8 cellular contexts compared by ENCODE assay signal in the genomic region with DNA sequence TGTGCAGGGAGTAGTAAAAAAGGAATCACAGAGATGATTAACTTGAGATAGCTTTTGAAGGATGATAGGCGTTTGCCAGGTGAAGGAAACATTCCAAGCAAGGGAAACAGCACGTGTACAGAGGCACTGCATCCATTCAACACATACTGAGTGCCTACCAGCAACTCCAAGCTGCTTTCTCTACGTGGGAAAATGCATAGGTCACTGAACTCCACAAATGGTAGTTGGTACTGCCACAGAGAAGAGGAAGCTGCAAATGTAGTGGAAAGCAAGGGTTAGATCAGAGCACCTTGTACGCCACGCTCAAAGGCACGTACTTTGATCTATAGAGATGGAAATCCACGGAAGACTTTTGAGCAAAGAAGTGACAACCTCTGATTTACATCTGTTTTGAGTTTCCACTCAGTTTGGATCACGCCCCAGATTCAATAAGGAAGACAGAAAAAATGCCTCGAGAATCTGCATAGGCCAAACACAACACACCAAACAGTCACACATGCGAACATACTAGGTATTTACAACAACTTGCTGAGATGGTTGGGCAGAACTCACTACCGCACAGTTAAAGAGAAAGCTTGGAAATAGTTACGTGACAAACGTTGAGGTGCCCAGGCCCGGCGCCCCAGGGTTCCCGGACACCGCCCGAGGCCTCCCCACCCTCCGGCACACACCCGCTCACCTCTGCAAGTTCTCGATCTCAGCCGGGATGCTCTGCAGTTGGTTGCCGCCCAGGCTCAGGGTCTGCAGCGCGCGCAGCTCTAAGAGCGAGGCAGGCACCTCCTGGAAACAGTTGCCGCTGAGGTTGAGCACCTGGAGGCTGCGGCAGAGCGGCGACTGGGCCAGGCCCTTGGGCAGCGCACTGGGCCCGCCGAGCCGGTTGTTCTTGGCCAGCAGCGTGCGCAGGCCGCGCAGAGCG. TPM values are rescaled to one million over a fixed set of nuclear protein-coding genes. Genes with fewer than 3 reads are reported as not detected.
DNase-seq lines count a peak whose midpoint lies in the region; ATAC-seq and TF ChIP-seq lines count a peak whose summit lies in the region.

No MANE protein-coding gene starts in this region.

- H3K27ac ChIP-seq in ascending aorta, result peak overlapping the region; percentile 92 to 94

- no peak for TF ChIP-seq CTCF in GM10266 (IDR thresholded peaks at IDR 0.05; ENCODE audit: control insufficient read depth, insufficient read depth, low read depth, missing control alignments)
- no peak for TF ChIP-seq CTCF in ascending aorta (IDR thresholded peaks at IDR 0.05)

- DNase-seq in GM10266 (ENCODE audit: extremely low spot score) (peak; percentile 21), ascending aorta (ENCODE audit: low spot score in 2 of 2) (peak in 1 of 2 donors; percentile 69), COLO668 (lab: John Stamatoyannopoulos, UW; ENCODE audit: unreplicated experiment) (no peak)
- DNase-seq in Jurkat, Clone E6-1 (ENCODE audit: low read depth, low spot score), result peak; percentile 43
- DNase-seq in stimulated activated CD4-positive, alpha-beta T cell treated with anti-CD3 and anti-CD28 coated beads, Interleukin-1b, Interleukin-23, amount 100 ng/mL, for 48 hours, result peak; percentile 62

- peak overlapping the region; percentile 82 for H3K4me3 ChIP-seq in Jurkat, Clone E6-1 (ENCODE audit: low read length)
- H3K4me3 ChIP-seq in ascending aorta (peak overlapping the region; percentile 89 to 96), iPS-18c (ENCODE audit: insufficient read depth, low read depth, low read length) (peak overlapping the region; percentile 76)

- H3K4me1 ChIP-seq in ascending aorta, result peaks cover 0 to 14% of the 10 kb centered on the region in 2 donors

- intact Hi-C loops in ascending aorta (cut with DNase I), result loop anchor here (2.0 to 10.0 kb wide), 5 partner anchors 70 to 396 kb away; a partner anchor contains a TSS

- H3K9me3 ChIP-seq in ascending aorta, result no peaks in the 10 kb centered on the region
- H3K9me3 ChIP-seq in iPS-18c (ENCODE audit: control insufficient read depth, insufficient read depth, low read length), result no peaks in the 10 kb centered on the region

- H3K36me3 ChIP-seq in ascending aorta, result no peaks in the 10 kb centered on the region

- ATAC-seq in GM21825 (IDR thresholded peaks at IDR 0.05; ENCODE audit: unreplicated experiment) (peak; percentile 45), SK-N-SH treated with all-trans-retinoic acid at 6 μM for 48 hours (peak; percentile 52; the same call in 2 of the 3 replicates)

- no peaks in the 10 kb centered on the region for H3K27me3 ChIP-seq in ascending aorta

TF ChIP-seq in SK-N-SH treated with all-trans-retinoic acid at 6 μM for 48 hours, 23 proteins besides CTCF, POLR2A, EP300 and RAD21:
- TF ChIP-seq ZNF565 (CRISPR knock-in tag; conservative IDR thresholded peaks at IDR 0.05; ENCODE audit: low read depth) (no peak), RARB (CRISPR knock-in tag; IDR thresholded peaks at IDR 0.05) (no peak), ZNF8 (CRISPR knock-in tag; IDR thresholded peaks at IDR 0.05) (no peak), TOX (CRISPR knock-in tag; IDR thresholded peaks at IDR 0.05; ENCODE audit: borderline replicate concordance) (no peak), BACH2 (CRISPR knock-in tag; IDR thresholded peaks at IDR 0.05; ENCODE audit: borderline replicate concordance) (no peak), GLIS3 (CRISPR knock-in tag; IDR thresholded peaks at IDR 0.05) (no peak), OSR1 (CRISPR knock-in tag; IDR thresholded peaks at IDR 0.05) (no peak), CSDC2 (CRISPR knock-in tag; IDR thresholded peaks at IDR 0.05) (no peak)
- TF ChIP-seq, protein P1, sequence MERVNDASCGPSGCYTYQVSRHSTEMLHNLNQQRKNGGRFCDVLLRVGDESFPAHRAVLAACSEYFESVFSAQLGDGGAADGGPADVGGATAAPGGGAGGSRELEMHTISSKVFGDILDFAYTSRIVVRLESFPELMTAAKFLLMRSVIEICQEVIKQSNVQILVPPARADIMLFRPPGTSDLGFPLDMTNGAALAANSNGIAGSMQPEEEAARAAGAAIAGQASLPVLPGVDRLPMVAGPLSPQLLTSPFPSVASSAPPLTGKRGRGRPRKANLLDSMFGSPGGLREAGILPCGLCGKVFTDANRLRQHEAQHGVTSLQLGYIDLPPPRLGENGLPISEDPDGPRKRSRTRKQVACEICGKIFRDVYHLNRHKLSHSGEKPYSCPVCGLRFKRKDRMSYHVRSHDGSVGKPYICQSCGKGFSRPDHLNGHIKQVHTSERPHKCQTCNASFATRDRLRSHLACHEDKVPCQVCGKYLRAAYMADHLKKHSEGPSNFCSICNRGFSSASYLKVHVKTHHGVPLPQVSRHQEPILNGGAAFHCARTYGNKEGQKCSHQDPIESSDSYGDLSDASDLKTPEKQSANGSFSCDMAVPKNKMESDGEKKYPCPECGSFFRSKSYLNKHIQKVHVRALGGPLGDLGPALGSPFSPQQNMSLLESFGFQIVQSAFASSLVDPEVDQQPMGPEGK (CRISPR knock-in tag; IDR thresholded peaks at IDR 0.05; ENCODE audit: borderline replicate concordance), result no peak
- TF ChIP-seq, protein P2, sequence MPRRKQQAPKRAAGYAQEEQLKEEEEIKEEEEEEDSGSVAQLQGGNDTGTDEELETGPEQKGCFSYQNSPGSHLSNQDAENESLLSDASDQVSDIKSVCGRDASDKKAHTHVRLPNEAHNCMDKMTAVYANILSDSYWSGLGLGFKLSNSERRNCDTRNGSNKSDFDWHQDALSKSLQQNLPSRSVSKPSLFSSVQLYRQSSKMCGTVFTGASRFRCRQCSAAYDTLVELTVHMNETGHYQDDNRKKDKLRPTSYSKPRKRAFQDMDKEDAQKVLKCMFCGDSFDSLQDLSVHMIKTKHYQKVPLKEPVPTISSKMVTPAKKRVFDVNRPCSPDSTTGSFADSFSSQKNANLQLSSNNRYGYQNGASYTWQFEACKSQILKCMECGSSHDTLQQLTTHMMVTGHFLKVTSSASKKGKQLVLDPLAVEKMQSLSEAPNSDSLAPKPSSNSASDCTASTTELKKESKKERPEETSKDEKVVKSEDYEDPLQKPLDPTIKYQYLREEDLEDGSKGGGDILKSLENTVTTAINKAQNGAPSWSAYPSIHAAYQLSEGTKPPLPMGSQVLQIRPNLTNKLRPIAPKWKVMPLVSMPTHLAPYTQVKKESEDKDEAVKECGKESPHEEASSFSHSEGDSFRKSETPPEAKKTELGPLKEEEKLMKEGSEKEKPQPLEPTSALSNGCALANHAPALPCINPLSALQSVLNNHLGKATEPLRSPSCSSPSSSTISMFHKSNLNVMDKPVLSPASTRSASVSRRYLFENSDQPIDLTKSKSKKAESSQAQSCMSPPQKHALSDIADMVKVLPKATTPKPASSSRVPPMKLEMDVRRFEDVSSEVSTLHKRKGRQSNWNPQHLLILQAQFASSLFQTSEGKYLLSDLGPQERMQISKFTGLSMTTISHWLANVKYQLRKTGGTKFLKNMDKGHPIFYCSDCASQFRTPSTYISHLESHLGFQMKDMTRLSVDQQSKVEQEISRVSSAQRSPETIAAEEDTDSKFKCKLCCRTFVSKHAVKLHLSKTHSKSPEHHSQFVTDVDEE (CRISPR knock-in tag; IDR thresholded peaks at IDR 0.05), result no peak

RNA-seq across cellular contexts. Expression of a gene that starts 0.8 kb away (rescaled TPM):
- polyA plus RNA-seq in Jurkat, Clone E6-1 (2012; ENCODE audit: insufficient read depth, insufficient read length), result 16.3 TPM
- total RNA-seq in ascending aorta, result 14.7 TPM
